Comparison of ENCODE assay signal across 8 cellular contexts in genomic region chr6:26025047-26025893, GRCh38.
DNase-seq lines count a peak whose midpoint lies in the region; ATAC-seq, FAIRE-seq and TF ChIP-seq lines count a peak whose summit lies in the region.

No MANE protein-coding gene starts in this region.

- no TSS peak for BruUV-seq in Panc1 (replicated peaks; lab: Mats Ljungman, UMichigan)

- H2BK20ac ChIP-seq in H1 (ENCODE audit: low read length): peak overlapping the region; percentile 75

- H3K9me3 Mint-ChIP-seq in natural killer cell treated with Interleukin-12 subunit alpha and Interleukin-12 subunit beta and Interleukin-15 and Interleukin-18, amount 100 ng/mL, for 72 hours: no peaks in the 10 kb centered on the region

- peak overlapping the region; percentile 90 to 99 for H3K27ac Mint-ChIP-seq in natural killer cell treated with Interleukin-12 subunit alpha and Interleukin-12 subunit beta and Interleukin-15 and Interleukin-18, amount 100 ng/mL, for 72 hours

- H3K27me3 ChIP-seq in DOHH2 (ENCODE audit: control insufficient read depth, low read length) (no peaks in the 10 kb centered on the region), Panc1 (ENCODE audit: control insufficient read depth, insufficient read depth, low read length) (no peaks in the 10 kb centered on the region), H1 (replicated peaks in 1 of 4; ENCODE audit: control insufficient read depth in 3 of 4, extremely low read depth in 1 of 4, insufficient read depth in 3 of 4, low read length in 3 of 4) (no peaks in the 10 kb centered on the region)

- peak overlapping the region; percentile 83; the same call in 1 of the 2 replicates for H2BK5ac ChIP-seq in H1 (ENCODE audit: low read depth, low read length)

- peak in 1 of 2 experiments; percentile 27; a peak in 1 of 3 replicates for TF ChIP-seq POLR2A in H1 (IDR thresholded peaks at IDR 0.05; ENCODE audit: control extremely low read depth in 1 of 2, low read depth in 2 of 2, low read length in 2 of 2)

- CTCF ChIA-PET in Panc1 (lab: Charles Lee) (interaction anchor here (0.7 kb wide), 1 partner anchor 520 kb away, joined by 3 read pairs; no protein-coding TSS in a partner anchor), H1 (lab: Charles Lee; ENCODE audit: partially characterized antibody) (interaction anchor here (0.7 to 3.1 kb wide), 14 partner anchors 9 to 99 kb away, joined by 3 to 13 read pairs (median 4); partner anchors contain the start of gene HFE)

- H4K20me1 ChIP-seq in DOHH2 (ENCODE audit: control insufficient read depth, insufficient read depth, low read depth, low read length) (no peaks in the 10 kb centered on the region), H1 (replicated peaks in 1 of 2; ENCODE audit: control insufficient read depth in 1 of 2, insufficient read depth in 2 of 2, low read length in 2 of 2) (peaks cover 0 to 4% of the 10 kb centered on the region in 2 experiments)

- H3K27ac ChIP-seq in DOHH2 (ENCODE audit: low read depth, low read length) (peak overlapping the region; percentile 98), Panc1 (ENCODE audit: low read length) (peak overlapping the region; percentile 100), H1 (ENCODE audit: low read depth, low read length) (peak overlapping the region; percentile 48; the same call in 1 of the 2 replicates)

- peak overlapping the region; percentile 18 for H4K91ac ChIP-seq in H1 (replicated peaks; ENCODE audit: insufficient read length, low read length)

- H3K18ac ChIP-seq in H1 (ENCODE audit: extremely low read depth, low read length): peak overlapping the region; percentile 42; the same call in 1 of the 2 replicates

- POLR2A ChIA-PET in Panc1 (lab: Charles Lee) (interaction anchor here (0.8 to 9.8 kb wide), 4 partner anchors 19 to 169 kb away, joined by 3 to 207 read pairs (median 4); a partner anchor contains a TSS), H1 (lab: Charles Lee; ENCODE audit: partially characterized antibody) (interaction anchor here (0.7 to 43.5 kb wide), 33 partner anchors 0 to 1869 kb away, joined by 3 to 1982 read pairs (median 15); a partner anchor contains a TSS)

- H2BK12ac ChIP-seq in H1 (ENCODE audit: low read depth, low read length): peak overlapping the region; percentile 45; the same call in 1 of the 2 replicates

- H3K36me3 Mint-ChIP-seq in natural killer cell treated with Interleukin-12 subunit alpha and Interleukin-12 subunit beta and Interleukin-15 and Interleukin-18, amount 100 ng/mL, for 72 hours: no peaks in the 10 kb centered on the region

- peak overlapping the region; percentile 76 for H3K4ac ChIP-seq in H1 (replicated peaks; ENCODE audit: insufficient read length, low read depth, low read length)

- no peak overlapping the region for H4K5ac ChIP-seq in H1 (ENCODE audit: insufficient read length, low read depth, low read length)

- H3K9me3 ChIP-seq in DOHH2 (ENCODE audit: control insufficient read depth, insufficient read depth, low read length): no peaks in the 10 kb centered on the region
- H3K9me3 ChIP-seq in Panc1 (ENCODE audit: control insufficient read depth, insufficient read depth, low read depth, low read length): no peaks in the 10 kb centered on the region
- H3K9me3 ChIP-seq in H1 (ENCODE audit: insufficient read depth in 2 of 2, low read depth in 1 of 2, low read length in 1 of 2): no peaks in the 10 kb centered on the region; a peak in 1 of 4 replicates

- TF ChIP-seq EP300 in H1 (IDR thresholded peaks at IDR 0.05; ENCODE audit: borderline replicate concordance in 1 of 2, low read depth in 2 of 2, low read length in 2 of 2): no peak

- H3K23me2 ChIP-seq in H1 (ENCODE audit: low read depth, low read length): peaks cover 14% of the 10 kb centered on the region

- no peaks in the 10 kb centered on the region for H3K79me1 ChIP-seq in H1 (ENCODE audit: low read depth, low read length)

- TF ChIP-seq CTCF in DOHH2 (IDR thresholded peaks at IDR 0.05; ENCODE audit: low read depth, low read length, poor library complexity, severe bottlenecking) (no peak), Panc1 (IDR thresholded peaks at IDR 0.05) (no peak), H1 (IDR thresholded peaks at IDR 0.05; ENCODE audit: control extremely low read depth in 1 of 3, insufficient read depth in 1 of 3, low read depth in 1 of 3, low read length in 3 of 3) (no peak)

- no peak overlapping the region for H4K8ac ChIP-seq in H1 (ENCODE audit: extremely low read depth, insufficient read depth, low read length)

- H3K79me2 ChIP-seq in DOHH2 (ENCODE audit: control insufficient read depth, low read length): no peaks in the 10 kb centered on the region
- no peaks in the 10 kb centered on the region for H3K79me2 ChIP-seq in H1 (ENCODE audit: control insufficient read depth in 1 of 2, insufficient read depth in 2 of 2, low read length in 2 of 2)

- no peak overlapping the region for H3K14ac ChIP-seq in H1 (ENCODE audit: insufficient read length)

- H3K4me1 ChIP-seq in DOHH2 (ENCODE audit: control insufficient read depth, low read length): peaks cover 84% of the 10 kb centered on the region
- peaks cover 56% of the 10 kb centered on the region for H3K4me1 ChIP-seq in Panc1 (ENCODE audit: control insufficient read depth, insufficient read depth, low read length)
- peaks cover 3 to 26% (median 10%) of the 10 kb centered on the region in 4 experiments; a peak in 5 of 7 replicates for H3K4me1 ChIP-seq in H1 (replicated peaks in 1 of 4; ENCODE audit: control insufficient read depth in 3 of 4, insufficient read depth in 4 of 4, low read length in 3 of 4)

- H3F3A ChIP-seq in DOHH2 (ENCODE audit: control insufficient read depth, insufficient read depth): peaks cover 62% of the 10 kb centered on the region

- peak overlapping the region; percentile 83 for H3K4me3 Mint-ChIP-seq in natural killer cell treated with Interleukin-12 subunit alpha and Interleukin-12 subunit beta and Interleukin-15 and Interleukin-18, amount 100 ng/mL, for 72 hours

- H3K36me3 ChIP-seq in DOHH2 (ENCODE audit: control insufficient read depth, low read length): peaks cover 19% of the 10 kb centered on the region
- no peaks in the 10 kb centered on the region for H3K36me3 ChIP-seq in Panc1 (ENCODE audit: control insufficient read depth, insufficient read depth, low read length)
- no peaks in the 10 kb centered on the region for H3K36me3 ChIP-seq in H1 (ENCODE audit: control insufficient read depth in 2 of 4, insufficient read depth in 4 of 4, low read length in 3 of 4)

- 0 out of 7 replicates have a peak overlapping the region, but pooled peaks of 1 of the 4 experiments have one; percentile 9 for H3K9ac ChIP-seq in H1 (replicated peaks in 1 of 4; ENCODE audit: extremely low read depth in 1 of 4, low read depth in 3 of 4, low read length in 3 of 4)

- peak overlapping the region; percentile 16 for H2BK120ac ChIP-seq in H1 (replicated peaks; ENCODE audit: low read depth, low read length)

- 0 out of 2 replicates have a peak overlapping the region, but pooled peaks have one; percentile 7 for H2BK15ac ChIP-seq in H1 (ENCODE audit: low read length)

- no peak overlapping the region for H3K56ac ChIP-seq in H1 (replicated peaks; ENCODE audit: insufficient read length, low read depth, low read length)

- 92% methylated on average over 17 of the region's 17 CpGs; no CpG with 5 or more reads in 1 of the 2 experiments for WGBS in H1 (ENCODE audit: extremely low coverage in 1 of 2, insufficient coverage in 1 of 2, insufficient read length in 1 of 2, insufficient replicate concordance in 2 of 2, low coverage in 1 of 2, low lambda C conversion rate in 2 of 2, missing lambda C conversion rate in 1 of 2), 2 experiments

- H3K27me3 Mint-ChIP-seq in natural killer cell treated with Interleukin-12 subunit alpha and Interleukin-12 subunit beta and Interleukin-15 and Interleukin-18, amount 100 ng/mL, for 72 hours: no peaks in the 10 kb centered on the region

- FAIRE-seq in H1 (lab: Jason Lieb, UNC): no peak

- ATAC-seq in Panc1 (no peak), GM21619 (IDR thresholded peaks at IDR 0.05; ENCODE audit: unreplicated experiment) (no peak)
- ATAC-seq in natural killer cell treated with Interleukin-12 subunit alpha and Interleukin-12 subunit beta and Interleukin-15 and Interleukin-18, amount 100 ng/mL, for 72 hours: no peak

- peaks cover 50 to 57% of the 10 kb centered on the region in 2 donors for H3K4me1 Mint-ChIP-seq in natural killer cell treated with Interleukin-12 subunit alpha and Interleukin-12 subunit beta and Interleukin-15 and Interleukin-18, amount 100 ng/mL, for 72 hours (ENCODE audit: low read depth in 2 of 2)

- H2AFZ ChIP-seq in H1 (ENCODE audit: low read length): no peak overlapping the region

- no peaks in the 10 kb centered on the region for H3K9me2 ChIP-seq in DOHH2 (replicated peaks; ENCODE audit: control insufficient read depth, low read length)

- H3K4me3 ChIP-seq in DOHH2 (ENCODE audit: low read length) (peak overlapping the region; percentile 73), Panc1 (ENCODE audit: low read depth in 2 of 2, low read length in 2 of 2) (peak overlapping the region; percentile 95 to 96), H1 (ENCODE audit: extremely low read depth in 1 of 4, insufficient read depth in 2 of 4, low read depth in 3 of 4, low read length in 4 of 4) (peak overlapping the region in 1 of 4 experiments; percentile 75; a peak in 2 of 8 replicates)

- in situ Hi-C loops in Panc1 (cut with HindIII; ENCODE audit: low pct_unique_long_range_greater_than_20kb, low sequenced_read_pairs): no loop called here

- no peak overlapping the region for H3K23ac ChIP-seq in H1 (ENCODE audit: insufficient read length)

- no peak overlapping the region; the same call in 1 of the 2 replicates for H2AK5ac ChIP-seq in H1 (ENCODE audit: low read depth, low read length)

- intact Hi-C loops in Panc1 (cut with micrococcal nuclease; ENCODE audit: unreplicated experiment): no loop called here

- no peak for TF ChIP-seq RAD21 in H1 (IDR thresholded peaks at IDR 0.05 in 1 of 2, conservative IDR thresholded peaks at IDR 0.05 in 1 of 2; ENCODE audit: low read depth in 2 of 2, low read length in 2 of 2)

- DNase-seq in Panc1 (ENCODE audit: low read depth, low spot score) (no peak), H1 (ENCODE audit: low read depth in 1 of 2, low spot score in 2 of 2) (no peak), DMS114 treated with DMSO at 0.1 percent for 48 hours (lab: John Stamatoyannopoulos, UW; ENCODE audit: unreplicated experiment) (no peak), NCI-H1092 treated with DMSO at 0.1 percent for 48 hours (lab: John Stamatoyannopoulos, UW) (no peak), NCI-H2171 (lab: John Stamatoyannopoulos, UW) (no peak)
- no peak for DNase-seq in natural killer cell treated with Interleukin-12 subunit alpha and Interleukin-12 subunit beta and Interleukin-15 and Interleukin-18, amount 100 ng/mL, for 72 hours (ENCODE audit: low spot score)

- H3K4me2 ChIP-seq in DOHH2 (ENCODE audit: low read length) (peak overlapping the region; percentile 67), H1 (ENCODE audit: insufficient read depth in 1 of 2, low read depth in 2 of 2, low read length in 2 of 2) (peak overlapping the region; percentile 73 to 81; a peak in 2 of 4 replicates)

TF ChIP-seq in H1, 55 proteins besides CTCF, POLR2A, EP300 and RAD21:
- TF ChIP-seq HDAC2 (IDR thresholded peaks at IDR 0.05; ENCODE audit: borderline replicate concordance in 1 of 2, low read depth in 2 of 2, low read length in 2 of 2): no peak
- peak; percentile 0 for TF ChIP-seq ASH2L (IDR thresholded peaks at IDR 0.05; ENCODE audit: low read length)
- no peak for TF ChIP-seq SP4 (IDR thresholded peaks at IDR 0.05; ENCODE audit: low read length)

Comparison
In these comparisons a context has a peak if more than half of its experiments do, and no peak if none do; other contexts are left out.
1. H3K27ac ChIP-seq: peak in every context shown above with its lines; median percentile 100 in Panc1; 98 in DOHH2; 48 in H1.